Comparison of ENCODE assay signal across 10 cellular contexts in the genomic region with DNA sequence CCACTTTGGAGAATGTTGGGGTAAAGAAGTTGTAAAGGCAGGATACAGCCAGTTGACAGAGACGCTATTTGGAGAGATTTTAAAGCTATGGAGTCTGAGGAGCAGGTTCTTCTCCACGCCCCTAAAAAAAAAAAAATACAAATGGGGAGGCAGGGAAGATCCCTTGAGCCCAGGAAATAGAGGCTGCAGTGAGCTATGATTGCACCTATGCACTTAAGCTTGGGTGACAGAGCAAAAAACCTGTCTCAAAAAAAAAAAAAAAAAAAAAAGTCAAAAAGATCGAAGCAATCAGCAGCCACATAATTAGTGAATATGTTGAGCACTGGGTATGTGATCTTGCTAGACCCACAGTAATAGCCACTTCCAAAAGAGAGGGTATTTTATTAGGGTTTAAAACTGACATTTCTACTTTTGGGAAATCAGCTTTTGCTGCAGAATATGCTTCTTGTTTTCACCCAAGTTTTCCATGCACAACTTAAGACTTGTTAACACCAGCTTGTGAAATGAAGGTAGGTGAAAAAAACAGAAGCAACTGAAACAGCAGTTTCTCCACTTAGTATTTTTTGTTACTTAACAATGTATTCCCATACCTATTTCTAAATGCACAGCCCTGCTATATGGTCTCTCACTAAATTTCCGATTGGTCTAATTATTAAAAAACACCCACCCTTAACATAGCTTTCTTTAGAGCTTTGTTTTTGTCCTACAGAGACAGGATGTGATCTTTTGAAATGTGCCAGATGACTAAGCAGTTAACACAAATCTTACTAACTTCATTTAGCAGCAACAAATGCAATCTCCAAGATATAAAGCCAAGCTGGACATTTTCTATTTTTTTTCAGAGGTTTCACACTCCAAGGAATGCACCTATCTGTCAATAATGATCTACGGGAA. TPM values are rescaled to one million over a fixed set of nuclear protein-coding genes. Genes with fewer than 3 reads are reported as not detected.
A peak's percentile ranks its signal among the peaks of the same experiment; 100 is the strongest.
DNase-seq lines count a peak whose midpoint lies in the region; ATAC-seq and TF ChIP-seq lines count a peak whose summit lies in the region.
"Had no signal": no experiment of that assay in that cellular context is flagged by ENCODE, and none has a peak within 500 bp of the region (broad histone marks: within the 10 kb centered on the region; RNA-seq: fewer than 3 reads in every experiment).

No MANE protein-coding gene starts in this region.

- POLR2A ChIA-PET in CD8-positive, alpha-beta T cell (lab: Charles Lee), result interaction anchor here (0.7 to 6.7 kb wide), 2 partner anchors 14 to 27 kb away, joined by 3 to 98 read pairs; a partner anchor contains a TSS
- POLR2A ChIA-PET in naive thymus-derived CD4-positive, alpha-beta T cell (lab: Charles Lee), result interaction anchor here (1.4 to 6.5 kb wide), 3 partner anchors 13 to 30 kb away, joined by 3 to 130 read pairs (median 22); a partner anchor contains a TSS

- CTCF ChIA-PET in CD8-positive, alpha-beta T cell (lab: Charles Lee), result interaction anchor here (0.7 to 5.3 kb wide), 5 partner anchors 13 to 165 kb away, joined by 3 to 56 read pairs (median 6); a partner anchor contains a TSS
- CTCF ChIA-PET in naive thymus-derived CD4-positive, alpha-beta T cell (lab: Charles Lee), result interaction anchor here (0.6 to 1.6 kb wide), 3 partner anchors 12 to 71 kb away, joined by 3 to 4 read pairs (median 3); a partner anchor contains a TSS

- H3K4me1 ChIP-seq in CD8-positive, alpha-beta T cell (ENCODE audit: insufficient read depth, low read length), result peaks cover 40% of the 10 kb centered on the region
- H3K4me1 ChIP-seq in naive thymus-derived CD4-positive, alpha-beta T cell (ENCODE audit: control insufficient read depth in 2 of 2, insufficient read depth in 2 of 2, low read length in 2 of 2), result peaks cover 21 to 26% of the 10 kb centered on the region in 2 donors

- ATAC-seq in CD8-positive, alpha-beta T cell, result no peak
- no peak for ATAC-seq in naive thymus-derived CD4-positive, alpha-beta T cell

- peak overlapping the region; percentile 12 for H3K27ac ChIP-seq in CD8-positive, alpha-beta T cell (ENCODE audit: low read depth, low read length)
- H3K27ac ChIP-seq in naive thymus-derived CD4-positive, alpha-beta T cell (ENCODE audit: low read depth, low read length), result no peak overlapping the region
- H3K27ac ChIP-seq: colonic mucosa had no signal

- H3K27me3 Mint-ChIP-seq in CD8-positive, alpha-beta T cell (ENCODE audit: low read depth), result no peaks in the 10 kb centered on the region
- H3K27me3 Mint-ChIP-seq in naive thymus-derived CD4-positive, alpha-beta T cell, result peaks cover 0 to 2% (median 0%) of the 10 kb centered on the region in 5 donors

- H3K9me3 Mint-ChIP-seq in CD8-positive, alpha-beta T cell, result no peaks in the 10 kb centered on the region
- peaks cover 0 to 4% (median 0%) of the 10 kb centered on the region in 11 donors for H3K9me3 Mint-ChIP-seq in naive thymus-derived CD4-positive, alpha-beta T cell

- no peak for TF ChIP-seq CTCF in CD8-positive, alpha-beta T cell (IDR thresholded peaks at IDR 0.05)
- no peak for TF ChIP-seq CTCF in astrocyte of the spinal cord (IDR thresholded peaks at IDR 0.05; ENCODE audit: low read depth, low read length)

- DNase-seq in CD8-positive, alpha-beta T cell, result no peak
- DNase-seq in Jurkat, Clone E6-1 (ENCODE audit: low read depth, low spot score), result no peak
- DNase-seq in astrocyte of the spinal cord (ENCODE audit: low read depth, low spot score) (peak; percentile 43), iPS-NIHi7 (ENCODE audit: extremely low spot score) (no peak), HuH-7.5 (ENCODE audit: low spot score) (no peak), COR-L47 (lab: John Stamatoyannopoulos, UW) (no peak)
- DNase-seq in naive thymus-derived CD4-positive, alpha-beta T cell, result no peak
- no peak for DNase-seq in activated CD8-positive, alpha-beta memory T cell treated with anti-CD3 and anti-CD28 coated beads, Interleukin-2, amount 50 U/mL, for 4 hours
- DNase-seq: colonic mucosa, NCI-H2029 treated with DMSO at 0.1 percent for 48 hours had no signal

- H3K4me3 Mint-ChIP-seq in CD8-positive, alpha-beta T cell, result peak overlapping the region; percentile 19
- H3K4me3 Mint-ChIP-seq in naive thymus-derived CD4-positive, alpha-beta T cell, result peak overlapping the region in 5 of 10 donors; percentile 20 to 68 (median 34)

- peak overlapping the region; percentile 72 for H3K27ac Mint-ChIP-seq in CD8-positive, alpha-beta T cell
- peak overlapping the region; percentile 52 to 88 (median 73) for H3K27ac Mint-ChIP-seq in naive thymus-derived CD4-positive, alpha-beta T cell

- in situ Hi-C loops in astrocyte of the spinal cord (cut with HindIII; ENCODE audit: low sequenced_read_pairs), result no loop called here

- intact Hi-C loops in CD8-positive, alpha-beta T cell (cut with DNase I, micrococcal nuclease), result loop anchor here (5.0 to 10.0 kb wide), 2 partner anchors 263 to 1941 kb away; a partner anchor contains a TSS
- intact Hi-C loops in naive thymus-derived CD4-positive, alpha-beta T cell (cut with micrococcal nuclease), result loop anchor here (5.0 kb wide), 3 partner anchors 38 to 718 kb away; a partner anchor contains a TSS

- H3K4me1 Mint-ChIP-seq in CD8-positive, alpha-beta T cell (ENCODE audit: low read depth), result peaks cover 40% of the 10 kb centered on the region
- peaks cover 29 to 60% (median 45%) of the 10 kb centered on the region in 7 donors for H3K4me1 Mint-ChIP-seq in naive thymus-derived CD4-positive, alpha-beta T cell

- no peaks in the 10 kb centered on the region for H3K9me3 ChIP-seq in CD8-positive, alpha-beta T cell (ENCODE audit: low read length)
- H3K9me3 ChIP-seq in naive thymus-derived CD4-positive, alpha-beta T cell (ENCODE audit: control insufficient read depth in 2 of 3, low read length in 3 of 3), result no peaks in the 10 kb centered on the region
- H3K9me3 ChIP-seq: colonic mucosa had no signal

- H3K4me3 ChIP-seq in CD8-positive, alpha-beta T cell (ENCODE audit: low read depth, low read length), result no peak overlapping the region
- H3K4me3 ChIP-seq in Jurkat, Clone E6-1 (ENCODE audit: low read length), result peak overlapping the region; percentile 15
- H3K4me3 ChIP-seq in astrocyte of the spinal cord (ENCODE audit: low read depth, low read length), result no peak overlapping the region
- no peak overlapping the region for H3K4me3 ChIP-seq in naive thymus-derived CD4-positive, alpha-beta T cell (ENCODE audit: low read length)
- H3K4me3 ChIP-seq: colonic mucosa had no signal

- H3K27me3 ChIP-seq in CD8-positive, alpha-beta T cell (ENCODE audit: insufficient read depth, low read length), result no peaks in the 10 kb centered on the region
- no peaks in the 10 kb centered on the region for H3K27me3 ChIP-seq in naive thymus-derived CD4-positive, alpha-beta T cell (ENCODE audit: control insufficient read depth in 2 of 2, insufficient read depth in 2 of 2, low read length in 2 of 2)
- H3K27me3 ChIP-seq: colonic mucosa had no signal

- peaks cover 4% of the 10 kb centered on the region for H3K36me3 ChIP-seq in CD8-positive, alpha-beta T cell (ENCODE audit: insufficient read depth, low read length)
- H3K36me3 ChIP-seq in naive thymus-derived CD4-positive, alpha-beta T cell (ENCODE audit: control insufficient read depth in 2 of 3, insufficient read depth in 3 of 3, low read length in 3 of 3), result peaks cover 2 to 15% (median 6%) of the 10 kb centered on the region in 3 experiments
- H3K36me3 ChIP-seq: colonic mucosa had no signal

- peaks cover 34% of the 10 kb centered on the region for H3K36me3 Mint-ChIP-seq in CD8-positive, alpha-beta T cell
- H3K36me3 Mint-ChIP-seq in naive thymus-derived CD4-positive, alpha-beta T cell, result peaks cover 0 to 28% (median 6%) of the 10 kb centered on the region in 5 donors

RNA-seq across cellular contexts. Expression of a gene that starts 2.5 kb away (rescaled TPM):
- 100 to 1,000 TPM; 137 to 138 TPM for total RNA-seq in CD8-positive, alpha-beta T cell
- 323 TPM for polyA plus RNA-seq in Jurkat, Clone E6-1 (2012; ENCODE audit: insufficient read depth, insufficient read length)
- total RNA-seq in naive thymus-derived CD4-positive, alpha-beta T cell, result 100 to 1,000 TPM in 2 of 5 experiments, 10 to 100 TPM in 3; 82.9 to 208 (median 94.4) TPM
- 100 to 1,000 TPM; 174 to 182 TPM for polyA plus RNA-seq in naive thymus-derived CD4-positive, alpha-beta T cell

RNA-seq across cellular contexts. Expression of a gene that starts 13.7 kb away (rescaled TPM):
- 1,000 to 10,000 TPM; 3,671 to 3,755 TPM for total RNA-seq in CD8-positive, alpha-beta T cell
- 3,267 TPM for polyA plus RNA-seq in Jurkat, Clone E6-1 (2012; ENCODE audit: insufficient read depth, insufficient read length)
- 1,000 to 10,000 TPM; 2,060 to 3,897 (median 3,815) TPM for total RNA-seq in naive thymus-derived CD4-positive, alpha-beta T cell
- polyA plus RNA-seq in naive thymus-derived CD4-positive, alpha-beta T cell, result 1,000 to 10,000 TPM; 4,571 to 5,300 TPM
